8 cellular contexts compared by ENCODE assay signal in genomic region chr12:10392394-10392930, GRCh38. TPM values are rescaled to one million over a fixed set of nuclear protein-coding genes. Genes with fewer than 3 reads are reported as not detected.
DNase-seq lines count a peak whose midpoint lies in the region; ATAC-seq, FAIRE-seq and TF ChIP-seq lines count a peak whose summit lies in the region.

No MANE protein-coding gene starts in this region.

- under 1% methylated on average over 7 of the region's 7 CpGs for WGBS in GM12878 (ENCODE audit: insufficient coverage, insufficient replicate concordance, low lambda C conversion rate, missing lambda C conversion rate)

- H3K9ac ChIP-seq in GM12878 (ENCODE audit: control insufficient read depth, insufficient read depth, low read length) (no peak overlapping the region), colonic mucosa (ENCODE audit: low read depth in 2 of 2, low read length in 2 of 2) (no peak overlapping the region)

- H2AFZ ChIP-seq in GM12878 (ENCODE audit: control insufficient read depth, low read depth, low read length) = no peak overlapping the region

- H3K4me3 ChIP-seq in GM12878 = 0 out of 2 replicates have a peak overlapping the region, but pooled peaks have one; percentile 15
- no peak overlapping the region for H3K4me3 ChIP-seq in colonic mucosa

- no peaks in the 10 kb centered on the region for H3K9me3 Mint-ChIP-seq in mesothelial cell of epicardium

- POLR2A ChIA-PET in GM12878 (lab: Charles Lee) = interaction anchor here (1.0 to 2.6 kb wide), 3 partner anchors 26 to 151 kb away, joined by 3 to 24 read pairs (median 4); no protein-coding TSS in a partner anchor

- peaks cover 9% of the 10 kb centered on the region; the same call in 1 of the 2 replicates for H3K4me1 ChIP-seq in GM12878 (ENCODE audit: control insufficient read depth, insufficient read depth, low read length)
- H3K4me1 ChIP-seq in colonic mucosa = peaks cover 4% of the 10 kb centered on the region

- H3K27me3 ChIP-seq in GM12878 (replicated peaks in 1 of 2; ENCODE audit: control insufficient read depth in 2 of 2, insufficient read depth in 2 of 2, low read length in 1 of 2) (no peaks in the 10 kb centered on the region), colonic mucosa (no peaks in the 10 kb centered on the region)

- H3K4me1 Mint-ChIP-seq in mesothelial cell of epicardium = peaks cover 19% of the 10 kb centered on the region

- H3K4me2 ChIP-seq in GM12878 (ENCODE audit: control insufficient read depth, insufficient read depth) = peak overlapping the region; percentile 30

- no peak overlapping the region for H3K27ac Mint-ChIP-seq in mesothelial cell of epicardium

- no peaks in the 10 kb centered on the region for H3K36me3 Mint-ChIP-seq in mesothelial cell of epicardium

- no peaks in the 10 kb centered on the region for H4K20me1 ChIP-seq in GM12878 (ENCODE audit: control insufficient read depth, insufficient read depth)

- no TSS peak for BruUV-seq in GM12878 (replicated peaks; lab: Mats Ljungman, UMichigan)

- TF ChIP-seq RAD21 in GM12878 (IDR thresholded peaks at IDR 0.05; ENCODE audit: insufficient read depth, low read depth, low read length) = 0 out of 2 replicates have a peak, but pooled peaks have one; percentile 9

- H3K27me3 Mint-ChIP-seq in mesothelial cell of epicardium (ENCODE audit: low read depth) = no peaks in the 10 kb centered on the region

- H3K4me3 Mint-ChIP-seq in mesothelial cell of epicardium = no peak overlapping the region

- TF ChIP-seq CTCF in GM12878 (IDR thresholded peaks at IDR 0.05 in 2 of 3, conservative IDR thresholded peaks at IDR 0.05 in 1 of 3; ENCODE audit: control insufficient read depth in 2 of 3, extremely low read depth in 1 of 3, insufficient read depth in 1 of 3, low read depth in 3 of 3, low read length in 3 of 3) = no peak
- TF ChIP-seq CTCF in colonic mucosa (IDR thresholded peaks at IDR 0.05) = no peak
- no peak for TF ChIP-seq CTCF in mesothelial cell of epicardium (IDR thresholded peaks at IDR 0.05; ENCODE audit: unreplicated experiment)

- DNase-seq in GM18507 (ENCODE audit: extremely low spot score, insufficient read length, low read depth) (peak; percentile 18), NCI-H146 (lab: John Stamatoyannopoulos, UW) (peak; percentile 89), GM12878 (ENCODE audit: low read depth, low spot score) (peak; percentile 77), mucosa of gallbladder (ENCODE audit: low spot score) (peak; percentile 62), colonic mucosa (no peak), NCI-H2227 treated with DMSO at 0.1 percent for 48 hours (lab: John Stamatoyannopoulos, UW) (no peak), mesothelial cell of epicardium (ENCODE audit: low spot score in 2 of 2, unreplicated experiment in 2 of 2) (no peak)

- TF ChIP-seq POLR2A in GM12878 (IDR thresholded peaks at IDR 0.05; ENCODE audit: low read depth, low read length) = no peak

- no peaks in the 10 kb centered on the region for H3K79me2 ChIP-seq in GM12878 (ENCODE audit: control insufficient read depth, insufficient read depth, low read length)

- H3K9me3 ChIP-seq in GM12878 (replicated peaks; ENCODE audit: control insufficient read depth, insufficient read depth, low read length) (no peaks in the 10 kb centered on the region; the same call in 2 of the 3 replicates), colonic mucosa (no peaks in the 10 kb centered on the region)

- SMC1A ChIA-PET in GM12878 (lab: Charles Lee; ENCODE audit: uncharacterized antibody, unreplicated experiment) = interaction anchor here (0.7 to 3.4 kb wide), 12 partner anchors 9 to 154 kb away, joined by 3 to 67 read pairs (median 4); partner anchors contain the start of gene KLRC4

- H3K27ac ChIP-seq in GM12878 (ENCODE audit: control insufficient read depth, insufficient read depth) (no peak overlapping the region), colonic mucosa (no peak overlapping the region)

- in situ Hi-C loops in GM12878 (cut with MboI) = no loop called here

- TF ChIP-seq EP300 in GM12878 (IDR thresholded peaks at IDR 0.05; ENCODE audit: borderline replicate concordance in 1 of 2, control insufficient read depth in 1 of 2, low read depth in 2 of 2, low read length in 2 of 2) = peak; percentile 72 to 74

- FAIRE-seq in GM18507 (lab: Jason Lieb, UNC) = peak; percentile 89
- peak; percentile 87 for FAIRE-seq in GM12878 (lab: Jason Lieb, UNC)

- ATAC-seq in HG02678 (IDR thresholded peaks at IDR 0.05; ENCODE audit: unreplicated experiment) = peak; percentile 74
- peak; percentile 90 for ATAC-seq in GM12878

- intact Hi-C loops in GM12878 (cut with micrococcal nuclease; ENCODE audit: unreplicated experiment) (loop anchor here (10.0 kb wide), 1 partner anchor 282 kb away; the partner anchor contains the start of gene STYK1), colonic mucosa (cut with DNase I) (no loop called here)

- H3K36me3 ChIP-seq in GM12878 (ENCODE audit: control insufficient read depth in 2 of 2, insufficient read depth in 2 of 2, low read length in 1 of 2) (no peaks in the 10 kb centered on the region), colonic mucosa (no peaks in the 10 kb centered on the region)

- CTCF ChIA-PET in GM12878 (lab: Yijun Ruan, JAX) = interaction anchor here (1.1 to 2.1 kb wide), 4 partner anchors 18 to 61 kb away, joined by 3 to 13 read pairs (median 7); partner anchors contain the start of gene KLRC4

- RAD21 ChIA-PET in GM12878 (lab: Charles Lee; ENCODE audit: unreplicated experiment) = interaction anchor here (0.8 to 6.7 kb wide), 5 partner anchors 9 to 1430 kb away, joined by 3 to 75 read pairs (median 4); no protein-coding TSS in a partner anchor

RNA-seq across cellular contexts. Expression of gene KLRK1, which starts 2.6 kb away (rescaled TPM):
- total RNA-seq in GM12878 (2013; cell fraction: nucleolus; rRNA removed) = not detected in 2 replicates
- total RNA-seq in GM12878 (2014; rRNA removed) (0.96 and 1.6 TPM in 2 replicates), GM12878 (2014; rRNA removed; fragmentation: Illumina TruSeq; extraction: Trizol) (1.0 and 2.4 TPM in 2 replicates), GM12878 (2021) (0.64 and 1.2 TPM in 2 replicates), mucosa of gallbladder (5.0 TPM), colonic mucosa (1 to 10 TPM; 1.1 to 1.6 TPM), mesothelial cell of epicardium (not detected in 3 replicates)
- not detected for polyA plus RNA-seq in GM12878 (2011; ENCODE audit: low read depth)
- polyA plus RNA-seq in GM12878 (2011; rRNA removed) (0.24 and 0.31 TPM in 2 replicates), GM12878 (2014; fragmentation: Illumina TruSeq; extraction: Trizol) (1.9 and 2.8 TPM in 2 replicates), GM12878 (2014; fragmentation: Nextera tagmentation; extraction: Ambion mirVana) (1 to 10 TPM in 1 of 2 experiments, under 1 TPM in 1; 0.88 to 1.5 TPM), GM12878 (2014; rRNA removed) (0.61 and 2.0 TPM in 2 replicates), GM12878 (2016; fragmentation: Nextera tagmentation; extraction: Ambion mirVana) (under 1 TPM; 0.27 to 0.28 TPM)
- polyA plus RNA-seq in GM12878 (2011; cell fraction: cytosol; rRNA removed) = 0.04 and 0.15 TPM in 2 replicates
- polyA plus RNA-seq in GM12878 (2011; cell fraction: nucleus; rRNA removed) = 0.28 and 0.33 TPM in 2 replicates
- 0.08 and 0.16 TPM in 2 replicates for polyA plus RNA-seq in GM12878 (2012)
- 0.26 TPM in 1 of 2 replicates, not detected in the other for polyA minus RNA-seq in GM12878 (2011; rRNA and poly(A)+ RNA removed)
- 1.8 TPM in 1 of 2 replicates, not detected in the other for polyA minus RNA-seq in GM12878 (2011; cell fraction: cytosol; rRNA and poly(A)+ RNA removed)
- not detected in 2 replicates for polyA minus RNA-seq in GM12878 (2011; cell fraction: nucleus; rRNA and poly(A)+ RNA removed)

RNA-seq across cellular contexts. Expression of gene KLRC4, which starts 17.1 kb away (rescaled TPM):
- not detected in 2 replicates for total RNA-seq in GM12878 (2013; cell fraction: nucleolus; rRNA removed)
- not detected in 2 replicates for total RNA-seq in GM12878 (2014; rRNA removed)
- total RNA-seq in GM12878 (2014; rRNA removed; fragmentation: Illumina TruSeq; extraction: Trizol) = not detected in 2 replicates
- not detected in 2 replicates for total RNA-seq in GM12878 (2021)
- polyA plus RNA-seq in GM12878 (2011; ENCODE audit: low read depth) = not detected
- not detected in 2 replicates for polyA plus RNA-seq in GM12878 (2011; rRNA removed)
- polyA plus RNA-seq in GM12878 (2011; cell fraction: cytosol; rRNA removed) = not detected in 2 replicates
- polyA plus RNA-seq in GM12878 (2011; cell fraction: nucleus; rRNA removed) = 0.13 TPM in 1 of 2 replicates, not detected in the other
- polyA plus RNA-seq in GM12878 (2012) = not detected in 2 replicates
- 0.07 TPM in 1 of 2 replicates, not detected in the other for polyA plus RNA-seq in GM12878 (2014; fragmentation: Illumina TruSeq; extraction: Trizol)
- polyA plus RNA-seq in GM12878 (2014; fragmentation: Nextera tagmentation; extraction: Ambion mirVana) = under 1 TPM in 1 of 2 experiments, not detected in 1; 0.34 TPM
- polyA plus RNA-seq in GM12878 (2014; rRNA removed) = not detected in 2 replicates
- not detected for polyA plus RNA-seq in GM12878 (2016; fragmentation: Nextera tagmentation; extraction: Ambion mirVana)
- not detected in 2 replicates for polyA minus RNA-seq in GM12878 (2011; rRNA and poly(A)+ RNA removed)
- not detected in 2 replicates for polyA minus RNA-seq in GM12878 (2011; cell fraction: cytosol; rRNA and poly(A)+ RNA removed)
- 0.24 TPM in 1 of 2 replicates, not detected in the other for polyA minus RNA-seq in GM12878 (2011; cell fraction: nucleus; rRNA and poly(A)+ RNA removed)
- total RNA-seq in mucosa of gallbladder = 1.1 TPM
- total RNA-seq in colonic mucosa = under 1 TPM; 0.47 to 0.80 TPM
- not detected in 3 replicates for total RNA-seq in mesothelial cell of epicardium

RNA-seq across cellular contexts. Expression of gene KLRC3, which starts 27.9 kb away (rescaled TPM):
- not detected in 2 replicates for total RNA-seq in GM12878 (2013; cell fraction: nucleolus; rRNA removed)
- total RNA-seq in GM12878 (2014; rRNA removed) (0.60 TPM in 1 of 2 replicates, not detected in the other), GM12878 (2014; rRNA removed; fragmentation: Illumina TruSeq; extraction: Trizol) (0.22 TPM in 1 of 2 replicates, not detected in the other), GM12878 (2021) (not detected in 2 replicates), mucosa of gallbladder (not detected), colonic mucosa (not detected), mesothelial cell of epicardium (not detected in 3 replicates)
- polyA plus RNA-seq in GM12878 (2011; ENCODE audit: low read depth) = not detected
- polyA plus RNA-seq in GM12878 (2011; rRNA removed) (not detected in 2 replicates), GM12878 (2014; fragmentation: Illumina TruSeq; extraction: Trizol) (0.09 TPM in 1 of 2 replicates, not detected in the other), GM12878 (2014; fragmentation: Nextera tagmentation; extraction: Ambion mirVana) (under 1 TPM in 1 of 2 experiments, not detected in 1; 0.09 TPM), GM12878 (2014; rRNA removed) (not detected in 2 replicates), GM12878 (2016; fragmentation: Nextera tagmentation; extraction: Ambion mirVana) (not detected)
- polyA plus RNA-seq in GM12878 (2011; cell fraction: cytosol; rRNA removed) = not detected in 2 replicates
- not detected in 2 replicates for polyA plus RNA-seq in GM12878 (2011; cell fraction: nucleus; rRNA removed)
- polyA plus RNA-seq in GM12878 (2012) = not detected in 2 replicates
- not detected in 2 replicates for polyA minus RNA-seq in GM12878 (2011; rRNA and poly(A)+ RNA removed)
- not detected in 2 replicates for polyA minus RNA-seq in GM12878 (2011; cell fraction: cytosol; rRNA and poly(A)+ RNA removed)
- not detected in 2 replicates for polyA minus RNA-seq in GM12878 (2011; cell fraction: nucleus; rRNA and poly(A)+ RNA removed)

RNA-seq across cellular contexts. Expression of gene KLRC2, which starts 43.3 kb away (rescaled TPM):
- total RNA-seq in GM12878 (2013; cell fraction: nucleolus; rRNA removed) = 0.54 and 1.2 TPM in 2 replicates
- total RNA-seq in GM12878 (2014; rRNA removed) (not detected in 2 replicates), GM12878 (2014; rRNA removed; fragmentation: Illumina TruSeq; extraction: Trizol) (0.40 TPM in 1 of 2 replicates, not detected in the other), GM12878 (2021) (0.43 TPM in 1 of 2 replicates, not detected in the other), mucosa of gallbladder (0.32 TPM), colonic mucosa (under 1 TPM in 1 of 2 donors, not detected in 1; 0.50 TPM), mesothelial cell of epicardium (not detected in 3 replicates)
- polyA plus RNA-seq in GM12878 (2011; ENCODE audit: low read depth) = not detected
- polyA plus RNA-seq in GM12878 (2011; rRNA removed) (0.19 TPM in 1 of 2 replicates, not detected in the other), GM12878 (2014; fragmentation: Illumina TruSeq; extraction: Trizol) (0.15 and 0.51 TPM in 2 replicates), GM12878 (2014; fragmentation: Nextera tagmentation; extraction: Ambion mirVana) (under 1 TPM; 0.16 to 0.20 TPM), GM12878 (2014; rRNA removed) (not detected in 2 replicates), GM12878 (2016; fragmentation: Nextera tagmentation; extraction: Ambion mirVana) (under 1 TPM in 1 of 2 experiments, not detected in 1; 0.35 TPM)
- not detected in 2 replicates for polyA plus RNA-seq in GM12878 (2011; cell fraction: cytosol; rRNA removed)
- polyA plus RNA-seq in GM12878 (2011; cell fraction: nucleus; rRNA removed) = 0.10 and 0.12 TPM in 2 replicates
- polyA plus RNA-seq in GM12878 (2012) = not detected in 2 replicates
- not detected in 2 replicates for polyA minus RNA-seq in GM12878 (2011; rRNA and poly(A)+ RNA removed)
- polyA minus RNA-seq in GM12878 (2011; cell fraction: cytosol; rRNA and poly(A)+ RNA removed) = 3.4 and 5.5 TPM in 2 replicates
- not detected in 2 replicates for polyA minus RNA-seq in GM12878 (2011; cell fraction: nucleus; rRNA and poly(A)+ RNA removed)

Comparison
In these comparisons a context has a peak if more than half of its experiments do, and no peak if none do; other contexts are left out.
1. DNase-seq: peak in GM18507 (single experiment), NCI-H146 (single experiment), GM12878 (single experiment) and mucosa of gallbladder (single experiment); none in colonic mucosa (single experiment), NCI-H2227 treated with DMSO at 0.1 percent for 48 hours (single experiment) and mesothelial cell of epicardium (0 of 2).